8 cellular contexts compared by ENCODE assay signal in the genomic region with DNA sequence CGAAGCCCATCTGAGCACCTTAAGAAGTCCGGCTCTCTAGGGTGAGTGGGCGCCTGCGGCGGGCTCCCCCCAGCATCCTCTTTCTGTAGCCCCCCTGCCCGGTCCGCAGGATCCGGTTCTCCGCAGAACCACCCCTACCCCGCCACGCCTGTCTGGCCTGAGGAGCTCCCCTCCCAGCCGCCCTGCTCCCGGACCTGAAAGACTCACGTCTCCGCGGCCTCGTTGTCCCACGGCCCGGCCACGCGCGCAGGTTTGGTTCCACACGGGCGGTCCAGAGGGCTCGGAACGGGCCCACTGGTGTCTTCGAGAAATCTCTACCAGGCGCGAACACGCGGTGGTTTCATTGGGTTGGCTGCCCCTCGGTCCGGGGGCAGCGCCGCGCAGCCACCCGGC. TPM values are rescaled to one million over a fixed set of nuclear protein-coding genes. Genes with fewer than 3 reads are reported as not detected.
A peak's percentile ranks its signal among the peaks of the same experiment; 100 is the strongest.
DNase-seq lines count a peak whose midpoint lies in the region; ATAC-seq and TF ChIP-seq lines count a peak whose summit lies in the region.

No MANE protein-coding gene starts in this region.

- peak overlapping the region; percentile 99 for H3K27ac ChIP-seq in effector memory CD4-positive, alpha-beta T cell (ENCODE audit: insufficient read depth, low read length, poor library complexity, severe bottlenecking)

- no peaks in the 10 kb centered on the region for H3K9me3 ChIP-seq in effector memory CD4-positive, alpha-beta T cell (ENCODE audit: control insufficient read depth, low read length)
- no peaks in the 10 kb centered on the region for H3K9me3 ChIP-seq in neuron (ENCODE audit: low read length)

- DNase-seq in AG09309 (ENCODE audit: low read depth) = no peak
- DNase-seq in LNCaP clone FGC (ENCODE audit: low read depth) = no peak
- DNase-seq in effector memory CD4-positive, alpha-beta T cell = no peak
- no peak for DNase-seq in ureter (ENCODE audit: low spot score)
- no peak for DNase-seq in NCI-H1436 (lab: John Stamatoyannopoulos, UW)
- no peak for DNase-seq in DMS153 (lab: John Stamatoyannopoulos, UW)

- peak overlapping the region; percentile 85 for H2AFZ ChIP-seq in neuron (ENCODE audit: low read depth, low read length)

- H3K36me3 ChIP-seq in effector memory CD4-positive, alpha-beta T cell (ENCODE audit: control insufficient read depth, insufficient read depth, low read length) = peaks cover 7% of the 10 kb centered on the region
- H3K36me3 ChIP-seq in neuron (ENCODE audit: insufficient read depth, low read length) = peaks cover 36% of the 10 kb centered on the region

- peaks cover 33% of the 10 kb centered on the region for H3K4me1 ChIP-seq in effector memory CD4-positive, alpha-beta T cell (ENCODE audit: control insufficient read depth, insufficient read depth, low read length, poor library complexity, severe bottlenecking)
- H3K4me1 ChIP-seq in neuron (ENCODE audit: insufficient read depth, low read length) = peaks cover 22% of the 10 kb centered on the region

- H3K27me3 ChIP-seq in effector memory CD4-positive, alpha-beta T cell (replicated peaks; ENCODE audit: control insufficient read depth, insufficient read depth, low read length, poor library complexity, severe bottlenecking) = no peaks in the 10 kb centered on the region
- H3K27me3 ChIP-seq in neuron (ENCODE audit: insufficient read depth, low read length) = no peaks in the 10 kb centered on the region

- TF ChIP-seq CTCF in AG09309 (IDR thresholded peaks at IDR 0.05; ENCODE audit: control insufficient read depth, insufficient read depth, low read depth, low read length, missing control alignments) (no peak), LNCaP clone FGC (IDR thresholded peaks at IDR 0.05; ENCODE audit: control insufficient read depth, extremely low read depth, insufficient read depth) (no peak)

- ATAC-seq in GM21367 (IDR thresholded peaks at IDR 0.05; ENCODE audit: unreplicated experiment) = peak; percentile 16

- H3K4me3 ChIP-seq in AG09309 (ENCODE audit: control insufficient read depth, low read depth, low read length) (peak overlapping the region; percentile 98), LNCaP clone FGC (ENCODE audit: low read depth, low read length) (peak overlapping the region; percentile 77), neuron (ENCODE audit: low read length) (peak overlapping the region; percentile 78)
- peak overlapping the region; percentile 99 for H3K4me3 ChIP-seq in effector memory CD4-positive, alpha-beta T cell (ENCODE audit: insufficient read depth, low read depth, low read length, poor library complexity, severe bottlenecking)

RNA-seq across cellular contexts. Expression of a gene that starts 0.2 kb away (rescaled TPM):
- 128 TPM for total RNA-seq in ureter

RNA-seq across cellular contexts. Expression of a gene that starts 0.8 kb away (rescaled TPM):
- 111 TPM for total RNA-seq in ureter

RNA-seq across cellular contexts. Expression of a gene that starts 58.4 kb away (rescaled TPM):
- total RNA-seq in ureter = 38.0 TPM
